In genomic region chr4:111449657-111450056, GRCh38 we compare ENCODE assay signal across 17 cellular contexts.
A peak's percentile ranks its signal among the peaks of the same experiment; 100 is the strongest.
DNase-seq lines count a peak whose midpoint lies in the region; ATAC-seq, FAIRE-seq and TF ChIP-seq lines count a peak whose summit lies in the region.
"Had no signal": no experiment of that assay in that cellular context is flagged by ENCODE, and none has a peak within 500 bp of the region (broad histone marks: within the 10 kb centered on the region; RNA-seq: fewer than 3 reads in every experiment).

No MANE protein-coding gene starts in this region.

- H3K4me3 ChIP-seq in bronchial epithelial cell (ENCODE audit: low read depth, low read length) (no peak overlapping the region), keratinocyte (ENCODE audit: control insufficient read depth in 2 of 3, extremely low read depth in 1 of 3, insufficient read depth in 2 of 3, low read depth in 1 of 3, low read length in 3 of 3) (no peak overlapping the region), pancreas (no peak overlapping the region)
- H3K4me3 ChIP-seq: BLaER1, HAP-1 had no signal

- no peak overlapping the region for H3K9ac ChIP-seq in keratinocyte (ENCODE audit: control insufficient read depth, extremely low read depth, insufficient read depth, low read length)
- H3K9ac ChIP-seq: BLaER1 had no signal

- H3K9me3 ChIP-seq in keratinocyte (ENCODE audit: control insufficient read depth, low read depth, low read length): no peaks in the 10 kb centered on the region
- H3K9me3 ChIP-seq in pancreas: no peaks in the 10 kb centered on the region
- H3K9me3 ChIP-seq: BLaER1, Caco-2, HAP-1 had no signal

- H2AFZ ChIP-seq in keratinocyte (ENCODE audit: control insufficient read depth, low read length): no peak overlapping the region

- H3K4me2 ChIP-seq in keratinocyte (ENCODE audit: control insufficient read depth, extremely low read depth, insufficient read depth, low read depth, low read length): no peak overlapping the region
- H3K4me2 ChIP-seq: BLaER1 had no signal

- 51 to 77% methylated on average over 1 of the region's 1 CpG for WGBS in pancreas, 2 donors

- ATAC-seq in pancreas: no peak
- ATAC-seq in GM19397 (IDR thresholded peaks at IDR 0.05; ENCODE audit: unreplicated experiment): no peak

- dilution Hi-C loops in keratinocyte (cut with MboI; ENCODE audit: extremely low pct_ligation_motif_present, low sequenced_read_pairs): no loop called here

- H3K27me3 ChIP-seq in bronchial epithelial cell (ENCODE audit: control insufficient read depth, insufficient read depth, low read length) (no peaks in the 10 kb centered on the region), keratinocyte (ENCODE audit: control insufficient read depth, extremely low read depth, insufficient read depth, low read length) (no peaks in the 10 kb centered on the region), pancreas (no peaks in the 10 kb centered on the region)
- H3K27me3 ChIP-seq: BLaER1 had no signal

- no peaks in the 10 kb centered on the region for H3K9me1 ChIP-seq in keratinocyte (ENCODE audit: control insufficient read depth, extremely low read depth, insufficient read depth, low read length)

- H3K79me2 ChIP-seq in keratinocyte (ENCODE audit: control insufficient read depth, insufficient read depth, low read length): no peaks in the 10 kb centered on the region

- no peak for FAIRE-seq in bronchial epithelial cell (lab: Jason Lieb, UNC)
- FAIRE-seq in keratinocyte (lab: Jason Lieb, UNC): no peak
- no peak for FAIRE-seq in pancreas (lab: Jason Lieb, UNC)
- FAIRE-seq: A204.1, GM12891, H1 had no signal

- TF ChIP-seq CTCF in bronchial epithelial cell (IDR thresholded peaks at IDR 0.05; ENCODE audit: insufficient read depth, low read length, severe bottlenecking) (no peak), keratinocyte (optimal IDR thresholded peaks at IDR 0.05 in 1 of 3, IDR thresholded peaks at IDR 0.05 in 1 of 3, conservative IDR thresholded peaks at IDR 0.05 in 1 of 3; ENCODE audit: extremely low read depth in 1 of 3, insufficient read depth in 2 of 3, low read length in 3 of 3) (no peak), pancreas (IDR thresholded peaks at IDR 0.05) (no peak), GM10266 (IDR thresholded peaks at IDR 0.05; ENCODE audit: control insufficient read depth, insufficient read depth, low read depth, missing control alignments) (no peak)

- H4K20me1 ChIP-seq in keratinocyte (ENCODE audit: control insufficient read depth, extremely low read depth, insufficient read depth, low read length): no peaks in the 10 kb centered on the region
- H4K20me1 ChIP-seq: BLaER1 had no signal

- H3K27ac ChIP-seq in keratinocyte (ENCODE audit: control insufficient read depth, insufficient read depth, low read length) (no peak overlapping the region), pancreas (no peak overlapping the region)
- H3K27ac ChIP-seq: BLaER1 had no signal

- DNase-seq in HPDE6-E6E7 (ENCODE audit: extremely low spot score) (peak; percentile 34), OCI-M1 (lab: John Stamatoyannopoulos, UW) (peak; percentile 2), bronchial epithelial cell (ENCODE audit: low read depth) (peak; percentile 66), keratinocyte (ENCODE audit: low read depth, low spot score) (peak; percentile 48), activated T-cell treated with anti-CD3 and anti-CD28 coated beads for 4 hours (no peak), pancreas (no peak), GM10266 (ENCODE audit: extremely low spot score) (no peak)
- DNase-seq: Caco-2; CD8-positive, alpha-beta memory T cell; DMS53; KBM-7 had no signal

- intact Hi-C loops in pancreas (cut with DNase I): no loop called here

- H3K4me1 ChIP-seq in keratinocyte (ENCODE audit: control insufficient read depth, extremely low read depth, insufficient read depth, low read length): no peaks in the 10 kb centered on the region
- H3K4me1 ChIP-seq in pancreas: no peaks in the 10 kb centered on the region
- H3K4me1 ChIP-seq: BLaER1, Caco-2, HAP-1 had no signal

- H3K36me3 ChIP-seq in bronchial epithelial cell (ENCODE audit: control insufficient read depth, insufficient read depth, low read length) (no peaks in the 10 kb centered on the region), keratinocyte (ENCODE audit: control insufficient read depth in 2 of 2, extremely low read depth in 1 of 2, insufficient read depth in 2 of 2, low read length in 2 of 2) (no peaks in the 10 kb centered on the region), pancreas (no peaks in the 10 kb centered on the region)
- H3K36me3 ChIP-seq: BLaER1, HAP-1 had no signal

Comparison
In these comparisons a context has a peak if more than half of its experiments do, and no peak if none do; other contexts are left out.
1. DNase-seq: peak in HPDE6-E6E7 (single experiment), OCI-M1 (single experiment), bronchial epithelial cell (single experiment) and keratinocyte (single experiment); none in activated T-cell treated with anti-CD3 and anti-CD28 coated beads for 4 hours (single experiment), pancreas (0 of 6) and GM10266 (single experiment).